8 cellular contexts compared by ENCODE assay signal in the genomic region with DNA sequence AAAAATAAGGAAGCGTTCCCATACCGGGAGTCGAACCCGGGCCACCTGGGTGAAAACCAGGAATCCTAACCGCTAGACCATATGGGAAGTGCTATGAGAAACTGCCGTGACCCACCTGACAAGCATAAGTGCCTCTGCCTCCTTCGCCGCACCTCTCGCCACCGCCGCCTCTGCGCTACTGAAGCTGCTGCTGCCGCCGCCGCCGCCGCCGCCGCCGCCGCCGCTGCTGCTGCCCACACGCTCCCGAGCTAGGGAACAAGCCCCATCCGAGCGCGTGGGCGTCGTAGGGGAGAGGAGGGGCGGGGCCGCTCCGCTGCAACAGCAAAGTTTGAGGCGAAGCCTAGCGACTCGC. TPM values are rescaled to one million over a fixed set of nuclear protein-coding genes. Genes with fewer than 3 reads are reported as not detected.
DNase-seq lines count a peak whose midpoint lies in the region; ATAC-seq, FAIRE-seq and TF ChIP-seq lines count a peak whose summit lies in the region.

No MANE protein-coding gene starts in this region.

- H3K36me3 ChIP-seq in breast epithelium, result no peaks in the 10 kb centered on the region

- H3K4me3 Mint-ChIP-seq in WTC11, result peak overlapping the region; percentile 97

- peaks cover 32% of the 10 kb centered on the region for H3K4me1 Mint-ChIP-seq in WTC11

- ATAC-seq in HG02938 (IDR thresholded peaks at IDR 0.05; ENCODE audit: unreplicated experiment), result peak; percentile 32
- ATAC-seq in WTC11, result peak; percentile 12

- CTCF ChIA-PET in WTC11 (lab: Charles Lee), result interaction anchor here (0.7 to 1.3 kb wide), 3 partner anchors 41 to 86 kb away, joined by 3 to 4 read pairs (median 3); partner anchors contain the start of gene ELF1

- peaks cover 8% of the 10 kb centered on the region for H3K36me3 Mint-ChIP-seq in WTC11

- TF ChIP-seq POLR2A in breast epithelium (IDR thresholded peaks at IDR 0.05), result no peak

- H3K9me3 Mint-ChIP-seq in WTC11, result no peaks in the 10 kb centered on the region

- H3K27ac Mint-ChIP-seq in WTC11, result peak overlapping the region; percentile 98

- intact Hi-C loops in breast epithelium (cut with DNase I; ENCODE audit: low total_unique reads), result loop anchor here (5.0 kb wide), 1 partner anchor 982 kb away; no protein-coding TSS in a partner anchor

- TF ChIP-seq CTCF in WTC11 (IDR thresholded peaks at IDR 0.05) (no peak), breast epithelium (IDR thresholded peaks at IDR 0.05) (no peak)

- no peak for FAIRE-seq in GM18507 (lab: Jason Lieb, UNC)

- peak overlapping the region; percentile 64 to 88 (median 84) for H3K4me3 ChIP-seq in breast epithelium

- H3K27ac ChIP-seq in breast epithelium, result peak overlapping the region; percentile 96 to 99

- H3K4me1 ChIP-seq in breast epithelium, result peaks cover 0 to 22% of the 10 kb centered on the region in 2 donors

- POLR2A ChIA-PET in WTC11 (lab: Charles Lee), result interaction anchor here (1.0 to 1.4 kb wide), 2 partner anchors 47 to 48 kb away, joined by 4 to 8 read pairs; no protein-coding TSS in a partner anchor

- no peaks in the 10 kb centered on the region for H3K9me3 ChIP-seq in breast epithelium

- no peaks in the 10 kb centered on the region for H3K27me3 Mint-ChIP-seq in WTC11 (ENCODE audit: low read depth)

- H3K27me3 ChIP-seq in breast epithelium, result no peaks in the 10 kb centered on the region

- DNase-seq in GM18507 (ENCODE audit: extremely low spot score, insufficient read length, low read depth) (peak; percentile 38), NCI-H2107 (lab: John Stamatoyannopoulos, UW) (peak; percentile 57), WTC11 (ENCODE audit: low spot score) (peak; percentile 84), breast epithelium (ENCODE audit: low spot score in 2 of 2) (peak; percentile 76 to 82), iris pigment epithelial cell (ENCODE audit: low read depth) (peak; percentile 81), HT-29 (ENCODE audit: low spot score) (no peak)
- DNase-seq in stimulated activated CD4-positive, alpha-beta T cell treated with anti-CD3 and anti-CD28 coated beads, Interleukin-15, amount 100 ng/mL, for 1 hour (ENCODE audit: low read depth in 1 of 2, low spot score in 1 of 2), result peak; percentile 75 to 82

TF ChIP-seq in WTC11, 78 proteins besides CTCF, POLR2A, EP300 and RAD21:
- TF ChIP-seq CBFB (CRISPR knock-in tag; IDR thresholded peaks at IDR 0.05; ENCODE audit: low read depth) (no peak), NFE2L1 (CRISPR knock-in tag; IDR thresholded peaks at IDR 0.05) (peak; percentile 21; the same call in 1 of the 2 replicates), FOXK1 (CRISPR knock-in tag; IDR thresholded peaks at IDR 0.05) (0 out of 2 replicates have a peak, but pooled peaks have one; percentile 1), MYBL2 (CRISPR knock-in tag; IDR thresholded peaks at IDR 0.05) (0 out of 2 replicates have a peak, but pooled peaks have one; percentile 30)
- TF ChIP-seq, protein P1, sequence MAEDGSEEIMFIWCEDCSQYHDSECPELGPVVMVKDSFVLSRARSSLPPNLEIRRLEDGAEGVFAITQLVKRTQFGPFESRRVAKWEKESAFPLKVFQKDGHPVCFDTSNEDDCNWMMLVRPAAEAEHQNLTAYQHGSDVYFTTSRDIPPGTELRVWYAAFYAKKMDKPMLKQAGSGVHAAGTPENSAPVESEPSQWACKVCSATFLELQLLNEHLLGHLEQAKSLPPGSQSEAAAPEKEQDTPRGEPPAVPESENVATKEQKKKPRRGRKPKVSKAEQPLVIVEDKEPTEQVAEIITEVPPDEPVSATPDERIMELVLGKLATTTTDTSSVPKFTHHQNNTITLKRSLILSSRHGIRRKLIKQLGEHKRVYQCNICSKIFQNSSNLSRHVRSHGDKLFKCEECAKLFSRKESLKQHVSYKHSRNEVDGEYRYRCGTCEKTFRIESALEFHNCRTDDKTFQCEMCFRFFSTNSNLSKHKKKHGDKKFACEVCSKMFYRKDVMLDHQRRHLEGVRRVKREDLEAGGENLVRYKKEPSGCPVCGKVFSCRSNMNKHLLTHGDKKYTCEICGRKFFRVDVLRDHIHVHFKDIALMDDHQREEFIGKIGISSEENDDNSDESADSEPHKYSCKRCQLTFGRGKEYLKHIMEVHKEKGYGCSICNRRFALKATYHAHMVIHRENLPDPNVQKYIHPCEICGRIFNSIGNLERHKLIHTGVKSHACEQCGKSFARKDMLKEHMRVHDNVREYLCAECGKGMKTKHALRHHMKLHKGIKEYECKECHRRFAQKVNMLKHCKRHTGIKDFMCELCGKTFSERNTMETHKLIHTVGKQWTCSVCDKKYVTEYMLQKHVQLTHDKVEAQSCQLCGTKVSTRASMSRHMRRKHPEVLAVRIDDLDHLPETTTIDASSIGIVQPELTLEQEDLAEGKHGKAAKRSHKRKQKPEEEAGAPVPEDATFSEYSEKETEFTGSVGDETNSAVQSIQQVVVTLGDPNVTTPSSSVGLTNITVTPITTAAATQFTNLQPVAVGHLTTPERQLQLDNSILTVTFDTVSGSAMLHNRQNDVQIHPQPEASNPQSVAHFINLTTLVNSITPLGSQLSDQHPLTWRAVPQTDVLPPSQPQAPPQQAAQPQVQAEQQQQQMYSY (CRISPR knock-in tag; IDR thresholded peaks at IDR 0.05), result no peak
- TF ChIP-seq, protein P2, sequence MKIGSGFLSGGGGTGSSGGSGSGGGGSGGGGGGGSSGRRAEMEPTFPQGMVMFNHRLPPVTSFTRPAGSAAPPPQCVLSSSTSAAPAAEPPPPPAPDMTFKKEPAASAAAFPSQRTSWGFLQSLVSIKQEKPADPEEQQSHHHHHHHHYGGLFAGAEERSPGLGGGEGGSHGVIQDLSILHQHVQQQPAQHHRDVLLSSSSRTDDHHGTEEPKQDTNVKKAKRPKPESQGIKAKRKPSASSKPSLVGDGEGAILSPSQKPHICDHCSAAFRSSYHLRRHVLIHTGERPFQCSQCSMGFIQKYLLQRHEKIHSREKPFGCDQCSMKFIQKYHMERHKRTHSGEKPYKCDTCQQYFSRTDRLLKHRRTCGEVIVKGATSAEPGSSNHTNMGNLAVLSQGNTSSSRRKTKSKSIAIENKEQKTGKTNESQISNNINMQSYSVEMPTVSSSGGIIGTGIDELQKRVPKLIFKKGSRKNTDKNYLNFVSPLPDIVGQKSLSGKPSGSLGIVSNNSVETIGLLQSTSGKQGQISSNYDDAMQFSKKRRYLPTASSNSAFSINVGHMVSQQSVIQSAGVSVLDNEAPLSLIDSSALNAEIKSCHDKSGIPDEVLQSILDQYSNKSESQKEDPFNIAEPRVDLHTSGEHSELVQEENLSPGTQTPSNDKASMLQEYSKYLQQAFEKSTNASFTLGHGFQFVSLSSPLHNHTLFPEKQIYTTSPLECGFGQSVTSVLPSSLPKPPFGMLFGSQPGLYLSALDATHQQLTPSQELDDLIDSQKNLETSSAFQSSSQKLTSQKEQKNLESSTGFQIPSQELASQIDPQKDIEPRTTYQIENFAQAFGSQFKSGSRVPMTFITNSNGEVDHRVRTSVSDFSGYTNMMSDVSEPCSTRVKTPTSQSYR (CRISPR knock-in tag; IDR thresholded peaks at IDR 0.05), result 0 out of 2 replicates have a peak, but pooled peaks have one; percentile 39

RNA-seq across cellular contexts. Expression of gene WBP4, which starts 0.6 kb away (rescaled TPM):
- total RNA-seq in WTC11 (2021) (9.6 to 10.5 TPM (median 10.2 TPM) in 3 replicates), breast epithelium (10 to 100 TPM; 12.7 to 16.5 (median 13.1) TPM)
- 3.7 and 5.4 TPM in 2 replicates for total RNA-seq in HT-29 (2014; rRNA removed; shearing (Covaris generic))

RNA-seq across cellular contexts. Expression of gene ELF1, which starts 41.6 kb away (rescaled TPM):
- total RNA-seq in WTC11 (2021), result 17.4 to 19.3 TPM (median 18.7 TPM) in 3 replicates
- total RNA-seq in breast epithelium, result 100 to 1,000 TPM; 101 to 138 (median 104) TPM
- total RNA-seq in HT-29 (2014; rRNA removed; shearing (Covaris generic)), result 41.9 and 46.5 TPM in 2 replicates
